In the genomic region with DNA sequence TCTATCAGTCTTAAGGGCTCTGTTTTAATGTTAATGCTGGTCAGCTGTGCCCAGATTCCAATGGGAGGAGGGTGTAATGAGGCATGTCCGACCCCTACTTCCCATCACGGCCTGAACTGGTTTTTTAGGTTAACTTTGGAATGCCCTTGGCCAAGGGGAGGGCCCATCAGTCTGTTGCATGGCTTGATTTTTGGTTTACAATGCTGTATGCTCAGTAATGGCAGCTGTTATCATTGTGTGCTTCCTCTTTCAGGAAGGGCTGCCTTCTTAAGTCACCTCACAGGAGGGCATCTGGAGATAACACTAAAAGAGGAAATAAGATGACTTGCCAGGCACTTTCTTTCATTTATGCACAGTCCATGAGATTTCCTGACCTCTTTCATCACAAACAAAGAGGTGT, we compare ENCODE assay signal across 1 cellular context.
TF ChIP-seq lines count a peak whose summit lies in the region.

No MANE protein-coding gene starts in this region.

TF ChIP-seq in K562, 482 proteins besides CTCF, POLR2A, EP300 and RAD21 (continued from another document and continues in another):
- TF ChIP-seq, protein P1, sequence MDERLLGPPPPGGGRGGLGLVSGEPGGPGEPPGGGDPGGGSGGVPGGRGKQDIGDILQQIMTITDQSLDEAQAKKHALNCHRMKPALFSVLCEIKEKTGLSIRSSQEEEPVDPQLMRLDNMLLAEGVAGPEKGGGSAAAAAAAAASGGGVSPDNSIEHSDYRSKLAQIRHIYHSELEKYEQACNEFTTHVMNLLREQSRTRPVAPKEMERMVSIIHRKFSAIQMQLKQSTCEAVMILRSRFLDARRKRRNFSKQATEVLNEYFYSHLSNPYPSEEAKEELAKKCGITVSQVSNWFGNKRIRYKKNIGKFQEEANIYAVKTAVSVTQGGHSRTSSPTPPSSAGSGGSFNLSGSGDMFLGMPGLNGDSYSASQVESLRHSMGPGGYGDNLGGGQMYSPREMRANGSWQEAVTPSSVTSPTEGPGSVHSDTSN (CRISPR knock-in tag; IDR thresholded peaks at IDR 0.05; ENCODE audit: low read depth): no peak
- TF ChIP-seq, protein P1 (tag; conservative IDR thresholded peaks at IDR 0.05; ENCODE audit: low read depth): no peak
- no peak for TF ChIP-seq TRIM28 (IDR thresholded peaks at IDR 0.05)
- peak; percentile 24 to 29; a peak in 1 of 4 replicates for TF ChIP-seq KDM1A (IDR thresholded peaks at IDR 0.05)
- no peak for TF ChIP-seq YBX1 (IDR thresholded peaks at IDR 0.05)
- no peak for TF ChIP-seq NCOA6 (IDR thresholded peaks at IDR 0.05)
- TF ChIP-seq ZC3H4 (CRISPR knock-in tag; IDR thresholded peaks at IDR 0.05; ENCODE audit: borderline replicate concordance): no peak
- no peak for TF ChIP-seq ZNF79 (CRISPR knock-in tag; IDR thresholded peaks at IDR 0.05; ENCODE audit: low read depth)
- no peak for TF ChIP-seq OTX1 (CRISPR knock-in tag; IDR thresholded peaks at IDR 0.05)
- no peak for TF ChIP-seq CHCHD3 (CRISPR knock-in tag; IDR thresholded peaks at IDR 0.05)
- no peak for TF ChIP-seq ZNF696 (CRISPR knock-in tag; conservative IDR thresholded peaks at IDR 0.05)
- TF ChIP-seq ZNF589 (CRISPR knock-in tag; IDR thresholded peaks at IDR 0.05; ENCODE audit: low read depth): no peak
- no peak for TF ChIP-seq RFX1 (IDR thresholded peaks at IDR 0.05)
- no peak for TF ChIP-seq ZNF830 (CRISPR knock-in tag; IDR thresholded peaks at IDR 0.05)
- TF ChIP-seq POLR2B (IDR thresholded peaks at IDR 0.05; ENCODE audit: low read depth, partially characterized antibody): no peak
- TF ChIP-seq SLC30A9 (CRISPR knock-in tag; IDR thresholded peaks at IDR 0.05): no peak
- TF ChIP-seq ZNF785 (CRISPR knock-in tag; IDR thresholded peaks at IDR 0.05): no peak
- peak; percentile 80 for TF ChIP-seq CTBP1 (IDR thresholded peaks at IDR 0.05; ENCODE audit: borderline replicate concordance)
- TF ChIP-seq NONO (IDR thresholded peaks at IDR 0.05; ENCODE audit: low read depth in 2 of 2, low read length in 1 of 2): no peak
- TF ChIP-seq TAF1 (IDR thresholded peaks at IDR 0.05; ENCODE audit: control insufficient read depth, extremely low read depth, insufficient read depth, low read length, severe bottlenecking): no peak
- TF ChIP-seq HOXB6 (CRISPR knock-in tag; IDR thresholded peaks at IDR 0.05; ENCODE audit: borderline replicate concordance): no peak
- TF ChIP-seq MTA3 (IDR thresholded peaks at IDR 0.05; ENCODE audit: borderline replicate concordance): no peak
- TF ChIP-seq BCOR (IDR thresholded peaks at IDR 0.05): no peak
- no peak for TF ChIP-seq ADNP (tag; IDR thresholded peaks at IDR 0.05)
- TF ChIP-seq, protein P2, sequence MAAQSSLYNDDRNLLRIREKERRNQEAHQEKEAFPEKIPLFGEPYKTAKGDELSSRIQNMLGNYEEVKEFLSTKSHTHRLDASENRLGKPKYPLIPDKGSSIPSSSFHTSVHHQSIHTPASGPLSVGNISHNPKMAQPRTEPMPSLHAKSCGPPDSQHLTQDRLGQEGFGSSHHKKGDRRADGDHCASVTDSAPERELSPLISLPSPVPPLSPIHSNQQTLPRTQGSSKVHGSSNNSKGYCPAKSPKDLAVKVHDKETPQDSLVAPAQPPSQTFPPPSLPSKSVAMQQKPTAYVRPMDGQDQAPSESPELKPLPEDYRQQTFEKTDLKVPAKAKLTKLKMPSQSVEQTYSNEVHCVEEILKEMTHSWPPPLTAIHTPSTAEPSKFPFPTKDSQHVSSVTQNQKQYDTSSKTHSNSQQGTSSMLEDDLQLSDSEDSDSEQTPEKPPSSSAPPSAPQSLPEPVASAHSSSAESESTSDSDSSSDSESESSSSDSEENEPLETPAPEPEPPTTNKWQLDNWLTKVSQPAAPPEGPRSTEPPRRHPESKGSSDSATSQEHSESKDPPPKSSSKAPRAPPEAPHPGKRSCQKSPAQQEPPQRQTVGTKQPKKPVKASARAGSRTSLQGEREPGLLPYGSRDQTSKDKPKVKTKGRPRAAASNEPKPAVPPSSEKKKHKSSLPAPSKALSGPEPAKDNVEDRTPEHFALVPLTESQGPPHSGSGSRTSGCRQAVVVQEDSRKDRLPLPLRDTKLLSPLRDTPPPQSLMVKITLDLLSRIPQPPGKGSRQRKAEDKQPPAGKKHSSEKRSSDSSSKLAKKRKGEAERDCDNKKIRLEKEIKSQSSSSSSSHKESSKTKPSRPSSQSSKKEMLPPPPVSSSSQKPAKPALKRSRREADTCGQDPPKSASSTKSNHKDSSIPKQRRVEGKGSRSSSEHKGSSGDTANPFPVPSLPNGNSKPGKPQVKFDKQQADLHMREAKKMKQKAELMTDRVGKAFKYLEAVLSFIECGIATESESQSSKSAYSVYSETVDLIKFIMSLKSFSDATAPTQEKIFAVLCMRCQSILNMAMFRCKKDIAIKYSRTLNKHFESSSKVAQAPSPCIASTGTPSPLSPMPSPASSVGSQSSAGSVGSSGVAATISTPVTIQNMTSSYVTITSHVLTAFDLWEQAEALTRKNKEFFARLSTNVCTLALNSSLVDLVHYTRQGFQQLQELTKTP (IDR thresholded peaks at IDR 0.05; ENCODE audit: low read depth in 1 of 2, partially characterized antibody in 2 of 2): no peak
- TF ChIP-seq, protein P3, sequence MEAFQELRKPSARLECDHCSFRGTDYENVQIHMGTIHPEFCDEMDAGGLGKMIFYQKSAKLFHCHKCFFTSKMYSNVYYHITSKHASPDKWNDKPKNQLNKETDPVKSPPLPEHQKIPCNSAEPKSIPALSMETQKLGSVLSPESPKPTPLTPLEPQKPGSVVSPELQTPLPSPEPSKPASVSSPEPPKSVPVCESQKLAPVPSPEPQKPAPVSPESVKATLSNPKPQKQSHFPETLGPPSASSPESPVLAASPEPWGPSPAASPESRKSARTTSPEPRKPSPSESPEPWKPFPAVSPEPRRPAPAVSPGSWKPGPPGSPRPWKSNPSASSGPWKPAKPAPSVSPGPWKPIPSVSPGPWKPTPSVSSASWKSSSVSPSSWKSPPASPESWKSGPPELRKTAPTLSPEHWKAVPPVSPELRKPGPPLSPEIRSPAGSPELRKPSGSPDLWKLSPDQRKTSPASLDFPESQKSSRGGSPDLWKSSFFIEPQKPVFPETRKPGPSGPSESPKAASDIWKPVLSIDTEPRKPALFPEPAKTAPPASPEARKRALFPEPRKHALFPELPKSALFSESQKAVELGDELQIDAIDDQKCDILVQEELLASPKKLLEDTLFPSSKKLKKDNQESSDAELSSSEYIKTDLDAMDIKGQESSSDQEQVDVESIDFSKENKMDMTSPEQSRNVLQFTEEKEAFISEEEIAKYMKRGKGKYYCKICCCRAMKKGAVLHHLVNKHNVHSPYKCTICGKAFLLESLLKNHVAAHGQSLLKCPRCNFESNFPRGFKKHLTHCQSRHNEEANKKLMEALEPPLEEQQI (IDR thresholded peaks at IDR 0.05): no peak
- no peak for TF ChIP-seq ZSCAN32 (CRISPR knock-in tag; IDR thresholded peaks at IDR 0.05)
- TF ChIP-seq, protein P4, sequence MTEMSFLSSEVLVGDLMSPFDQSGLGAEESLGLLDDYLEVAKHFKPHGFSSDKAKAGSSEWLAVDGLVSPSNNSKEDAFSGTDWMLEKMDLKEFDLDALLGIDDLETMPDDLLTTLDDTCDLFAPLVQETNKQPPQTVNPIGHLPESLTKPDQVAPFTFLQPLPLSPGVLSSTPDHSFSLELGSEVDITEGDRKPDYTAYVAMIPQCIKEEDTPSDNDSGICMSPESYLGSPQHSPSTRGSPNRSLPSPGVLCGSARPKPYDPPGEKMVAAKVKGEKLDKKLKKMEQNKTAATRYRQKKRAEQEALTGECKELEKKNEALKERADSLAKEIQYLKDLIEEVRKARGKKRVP (CRISPR knock-in tag; IDR thresholded peaks at IDR 0.05): no peak
- TF ChIP-seq ZNF699 (CRISPR knock-in tag; IDR thresholded peaks at IDR 0.05; ENCODE audit: insufficient replicate concordance): no peak
- TF ChIP-seq, protein P5, sequence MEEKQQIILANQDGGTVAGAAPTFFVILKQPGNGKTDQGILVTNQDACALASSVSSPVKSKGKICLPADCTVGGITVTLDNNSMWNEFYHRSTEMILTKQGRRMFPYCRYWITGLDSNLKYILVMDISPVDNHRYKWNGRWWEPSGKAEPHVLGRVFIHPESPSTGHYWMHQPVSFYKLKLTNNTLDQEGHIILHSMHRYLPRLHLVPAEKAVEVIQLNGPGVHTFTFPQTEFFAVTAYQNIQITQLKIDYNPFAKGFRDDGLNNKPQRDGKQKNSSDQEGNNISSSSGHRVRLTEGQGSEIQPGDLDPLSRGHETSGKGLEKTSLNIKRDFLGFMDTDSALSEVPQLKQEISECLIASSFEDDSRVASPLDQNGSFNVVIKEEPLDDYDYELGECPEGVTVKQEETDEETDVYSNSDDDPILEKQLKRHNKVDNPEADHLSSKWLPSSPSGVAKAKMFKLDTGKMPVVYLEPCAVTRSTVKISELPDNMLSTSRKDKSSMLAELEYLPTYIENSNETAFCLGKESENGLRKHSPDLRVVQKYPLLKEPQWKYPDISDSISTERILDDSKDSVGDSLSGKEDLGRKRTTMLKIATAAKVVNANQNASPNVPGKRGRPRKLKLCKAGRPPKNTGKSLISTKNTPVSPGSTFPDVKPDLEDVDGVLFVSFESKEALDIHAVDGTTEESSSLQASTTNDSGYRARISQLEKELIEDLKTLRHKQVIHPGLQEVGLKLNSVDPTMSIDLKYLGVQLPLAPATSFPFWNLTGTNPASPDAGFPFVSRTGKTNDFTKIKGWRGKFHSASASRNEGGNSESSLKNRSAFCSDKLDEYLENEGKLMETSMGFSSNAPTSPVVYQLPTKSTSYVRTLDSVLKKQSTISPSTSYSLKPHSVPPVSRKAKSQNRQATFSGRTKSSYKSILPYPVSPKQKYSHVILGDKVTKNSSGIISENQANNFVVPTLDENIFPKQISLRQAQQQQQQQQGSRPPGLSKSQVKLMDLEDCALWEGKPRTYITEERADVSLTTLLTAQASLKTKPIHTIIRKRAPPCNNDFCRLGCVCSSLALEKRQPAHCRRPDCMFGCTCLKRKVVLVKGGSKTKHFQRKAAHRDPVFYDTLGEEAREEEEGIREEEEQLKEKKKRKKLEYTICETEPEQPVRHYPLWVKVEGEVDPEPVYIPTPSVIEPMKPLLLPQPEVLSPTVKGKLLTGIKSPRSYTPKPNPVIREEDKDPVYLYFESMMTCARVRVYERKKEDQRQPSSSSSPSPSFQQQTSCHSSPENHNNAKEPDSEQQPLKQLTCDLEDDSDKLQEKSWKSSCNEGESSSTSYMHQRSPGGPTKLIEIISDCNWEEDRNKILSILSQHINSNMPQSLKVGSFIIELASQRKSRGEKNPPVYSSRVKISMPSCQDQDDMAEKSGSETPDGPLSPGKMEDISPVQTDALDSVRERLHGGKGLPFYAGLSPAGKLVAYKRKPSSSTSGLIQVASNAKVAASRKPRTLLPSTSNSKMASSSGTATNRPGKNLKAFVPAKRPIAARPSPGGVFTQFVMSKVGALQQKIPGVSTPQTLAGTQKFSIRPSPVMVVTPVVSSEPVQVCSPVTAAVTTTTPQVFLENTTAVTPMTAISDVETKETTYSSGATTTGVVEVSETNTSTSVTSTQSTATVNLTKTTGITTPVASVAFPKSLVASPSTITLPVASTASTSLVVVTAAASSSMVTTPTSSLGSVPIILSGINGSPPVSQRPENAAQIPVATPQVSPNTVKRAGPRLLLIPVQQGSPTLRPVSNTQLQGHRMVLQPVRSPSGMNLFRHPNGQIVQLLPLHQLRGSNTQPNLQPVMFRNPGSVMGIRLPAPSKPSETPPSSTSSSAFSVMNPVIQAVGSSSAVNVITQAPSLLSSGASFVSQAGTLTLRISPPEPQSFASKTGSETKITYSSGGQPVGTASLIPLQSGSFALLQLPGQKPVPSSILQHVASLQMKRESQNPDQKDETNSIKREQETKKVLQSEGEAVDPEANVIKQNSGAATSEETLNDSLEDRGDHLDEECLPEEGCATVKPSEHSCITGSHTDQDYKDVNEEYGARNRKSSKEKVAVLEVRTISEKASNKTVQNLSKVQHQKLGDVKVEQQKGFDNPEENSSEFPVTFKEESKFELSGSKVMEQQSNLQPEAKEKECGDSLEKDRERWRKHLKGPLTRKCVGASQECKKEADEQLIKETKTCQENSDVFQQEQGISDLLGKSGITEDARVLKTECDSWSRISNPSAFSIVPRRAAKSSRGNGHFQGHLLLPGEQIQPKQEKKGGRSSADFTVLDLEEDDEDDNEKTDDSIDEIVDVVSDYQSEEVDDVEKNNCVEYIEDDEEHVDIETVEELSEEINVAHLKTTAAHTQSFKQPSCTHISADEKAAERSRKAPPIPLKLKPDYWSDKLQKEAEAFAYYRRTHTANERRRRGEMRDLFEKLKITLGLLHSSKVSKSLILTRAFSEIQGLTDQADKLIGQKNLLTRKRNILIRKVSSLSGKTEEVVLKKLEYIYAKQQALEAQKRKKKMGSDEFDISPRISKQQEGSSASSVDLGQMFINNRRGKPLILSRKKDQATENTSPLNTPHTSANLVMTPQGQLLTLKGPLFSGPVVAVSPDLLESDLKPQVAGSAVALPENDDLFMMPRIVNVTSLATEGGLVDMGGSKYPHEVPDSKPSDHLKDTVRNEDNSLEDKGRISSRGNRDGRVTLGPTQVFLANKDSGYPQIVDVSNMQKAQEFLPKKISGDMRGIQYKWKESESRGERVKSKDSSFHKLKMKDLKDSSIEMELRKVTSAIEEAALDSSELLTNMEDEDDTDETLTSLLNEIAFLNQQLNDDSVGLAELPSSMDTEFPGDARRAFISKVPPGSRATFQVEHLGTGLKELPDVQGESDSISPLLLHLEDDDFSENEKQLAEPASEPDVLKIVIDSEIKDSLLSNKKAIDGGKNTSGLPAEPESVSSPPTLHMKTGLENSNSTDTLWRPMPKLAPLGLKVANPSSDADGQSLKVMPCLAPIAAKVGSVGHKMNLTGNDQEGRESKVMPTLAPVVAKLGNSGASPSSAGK (IDR thresholded peaks at IDR 0.05): peak; percentile 13; the same call in 1 of the 2 replicates
- no peak for TF ChIP-seq ZNF695 (CRISPR knock-in tag; IDR thresholded peaks at IDR 0.05)
- no peak for TF ChIP-seq IRF2 (CRISPR knock-in tag; IDR thresholded peaks at IDR 0.05)
- TF ChIP-seq, protein P6, sequence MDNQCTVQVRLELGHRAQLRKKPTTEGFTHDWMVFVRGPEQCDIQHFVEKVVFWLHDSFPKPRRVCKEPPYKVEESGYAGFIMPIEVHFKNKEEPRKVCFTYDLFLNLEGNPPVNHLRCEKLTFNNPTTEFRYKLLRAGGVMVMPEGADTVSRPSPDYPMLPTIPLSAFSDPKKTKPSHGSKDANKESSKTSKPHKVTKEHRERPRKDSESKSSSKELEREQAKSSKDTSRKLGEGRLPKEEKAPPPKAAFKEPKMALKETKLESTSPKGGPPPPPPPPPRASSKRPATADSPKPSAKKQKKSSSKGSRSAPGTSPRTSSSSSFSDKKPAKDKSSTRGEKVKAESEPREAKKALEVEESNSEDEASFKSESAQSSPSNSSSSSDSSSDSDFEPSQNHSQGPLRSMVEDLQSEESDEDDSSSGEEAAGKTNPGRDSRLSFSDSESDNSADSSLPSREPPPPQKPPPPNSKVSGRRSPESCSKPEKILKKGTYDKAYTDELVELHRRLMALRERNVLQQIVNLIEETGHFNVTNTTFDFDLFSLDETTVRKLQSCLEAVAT (IDR thresholded peaks at IDR 0.05): no peak
- no peak for TF ChIP-seq TAF15 (IDR thresholded peaks at IDR 0.05; ENCODE audit: low read depth, low read length)
- TF ChIP-seq TAL1 (IDR thresholded peaks at IDR 0.05): peak; percentile 20; the same call in 1 of the 2 replicates
